27 cellular contexts compared by ENCODE assay signal in the genomic region with DNA sequence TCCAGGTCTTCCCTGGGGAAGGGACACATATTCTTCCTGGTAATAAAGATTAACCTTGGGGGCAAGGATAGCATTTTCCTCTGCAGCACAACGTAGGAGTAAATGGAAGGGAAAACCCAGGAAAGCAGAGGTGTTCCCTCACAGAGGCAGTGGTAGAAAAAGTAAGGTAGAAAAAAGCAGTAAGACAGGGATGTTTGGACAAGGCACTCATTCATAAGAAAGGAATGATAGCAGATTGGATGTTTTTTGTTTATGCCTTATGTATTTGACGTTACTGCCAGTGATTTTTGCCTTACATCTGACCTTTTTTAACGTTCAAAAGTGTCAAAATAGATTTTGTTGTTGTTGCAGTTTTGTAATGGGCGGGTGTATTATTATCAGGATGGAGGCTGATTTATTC.
"Had no signal": no experiment of that assay in that cellular context is flagged by ENCODE, and none has a peak within 500 bp of the region (broad histone marks: within the 10 kb centered on the region; RNA-seq: fewer than 3 reads in every experiment).

No MANE protein-coding gene starts in this region.

- H3K27ac ChIP-seq: gastrocnemius medialis, left ventricle myocardium inferior, lower lobe of right lung, neutrophil, psoas muscle, right lobe of liver, spleen, thoracic aorta had no signal

- FAIRE-seq: colon, urothelium cell line had no signal

- H3K27ac Mint-ChIP-seq: dendritic cell treated with granulocyte-macrophage colony-stimulating factor and Interleukin-4, amounts not matched to agents 40 ng/mL and 50 ng/mL, for 4 days; endodermal cell; immature natural killer cell; memory B cell; nephron progenitor cell; stimulated activated memory B cell treated with anti-CD40 and anti-IgM and Interleukin-4, amounts not matched to agents 10 μg/mL and 1 μg/mL and 100 μg/mL, for 72 hours; stimulated activated naive CD8-positive, alpha-beta T cell treated with anti-CD3 and anti-CD28 coated beads, Interleukin-15, Interleukin-2, amounts not matched to agents 100 ng/mL and 50 ng/mL, for 24 hours had no signal

- H3K4me1 Mint-ChIP-seq: central memory CD8-positive, alpha-beta T cell; immature natural killer cell had no signal

- H3K36me3 ChIP-seq: gastrocnemius medialis, left ventricle myocardium inferior, lower lobe of right lung, neutrophil, right lobe of liver, spleen, thoracic aorta had no signal

- H3K36me3 Mint-ChIP-seq: immature natural killer cell had no signal

- DNase-seq: endodermal cell; gastrocnemius medialis; glutamatergic neuron; immature natural killer cell; kidney; left cardiac atrium; left ventricle myocardium inferior; lower lobe of right lung; naive B cell; nephron progenitor cell; psoas muscle; retina; right lobe of liver; spleen; stimulated activated CD4-positive, alpha-beta T cell treated with anti-CD3 and anti-CD28 coated beads, Interleukin-15, amount 100 ng/mL, for 24 hours; stimulated activated CD4-positive, alpha-beta T cell treated with anti-CD3 and anti-CD28 coated beads, Interleukin-1b, Interleukin-23, amount 100 ng/mL, for 48 hours; stimulated activated CD4-positive, alpha-beta T cell treated with anti-CD3 and anti-CD28 coated beads, Interleukin-4, amount 100 ng/mL, for 24 hours; trophoblast cell had no signal

- H3K9me3 Mint-ChIP-seq: central memory CD8-positive, alpha-beta T cell; dendritic cell treated with granulocyte-macrophage colony-stimulating factor and Interleukin-4, amounts not matched to agents 40 ng/mL and 50 ng/mL, for 4 days; endodermal cell; immature natural killer cell; memory B cell; naive B cell; nephron progenitor cell; stimulated activated memory B cell treated with anti-CD40 and anti-IgM and Interleukin-4, amounts not matched to agents 10 μg/mL and 1 μg/mL and 100 μg/mL, for 72 hours; stimulated activated naive CD8-positive, alpha-beta T cell treated with anti-CD3 and anti-CD28 coated beads, Interleukin-15, Interleukin-2, amounts not matched to agents 100 ng/mL and 50 ng/mL, for 24 hours had no signal

- H3K4me3 ChIP-seq: gastrocnemius medialis, left ventricle myocardium inferior, lower lobe of right lung, psoas muscle, right lobe of liver, spleen, thoracic aorta had no signal

- H3K27me3 Mint-ChIP-seq: central memory CD8-positive, alpha-beta T cell; dendritic cell treated with granulocyte-macrophage colony-stimulating factor and Interleukin-4, amounts not matched to agents 40 ng/mL and 50 ng/mL, for 4 days; memory B cell; naive B cell; stimulated activated memory B cell treated with anti-CD40 and anti-IgM and Interleukin-4, amounts not matched to agents 10 μg/mL and 1 μg/mL and 100 μg/mL, for 72 hours; stimulated activated naive CD8-positive, alpha-beta T cell treated with anti-CD3 and anti-CD28 coated beads, Interleukin-15, Interleukin-2, amounts not matched to agents 100 ng/mL and 50 ng/mL, for 24 hours had no signal

- H3K9me3 ChIP-seq: gastrocnemius medialis, left ventricle myocardium inferior, lower lobe of right lung, neutrophil, psoas muscle, right lobe of liver, spleen, thoracic aorta had no signal

- ATAC-seq: gastrocnemius medialis; left cardiac atrium; lower lobe of right lung; psoas muscle; right lobe of liver; stimulated activated memory B cell treated with anti-CD40 and anti-IgM and Interleukin-4, amounts not matched to agents 10 μg/mL and 1 μg/mL and 100 μg/mL, for 72 hours had no signal

- H3K4me3 Mint-ChIP-seq: central memory CD8-positive, alpha-beta T cell; dendritic cell treated with granulocyte-macrophage colony-stimulating factor and Interleukin-4, amounts not matched to agents 40 ng/mL and 50 ng/mL, for 4 days; endodermal cell; immature natural killer cell; memory B cell; naive B cell; nephron progenitor cell; stimulated activated memory B cell treated with anti-CD40 and anti-IgM and Interleukin-4, amounts not matched to agents 10 μg/mL and 1 μg/mL and 100 μg/mL, for 72 hours; stimulated activated naive CD8-positive, alpha-beta T cell treated with anti-CD3 and anti-CD28 coated beads, Interleukin-15, Interleukin-2, amounts not matched to agents 100 ng/mL and 50 ng/mL, for 24 hours had no signal

- H3K27me3 ChIP-seq: gastrocnemius medialis, neutrophil, right lobe of liver, spleen had no signal

- H3K4me1 ChIP-seq: gastrocnemius medialis, left ventricle myocardium inferior, lower lobe of right lung, psoas muscle, spleen had no signal
